In the genomic region with DNA sequence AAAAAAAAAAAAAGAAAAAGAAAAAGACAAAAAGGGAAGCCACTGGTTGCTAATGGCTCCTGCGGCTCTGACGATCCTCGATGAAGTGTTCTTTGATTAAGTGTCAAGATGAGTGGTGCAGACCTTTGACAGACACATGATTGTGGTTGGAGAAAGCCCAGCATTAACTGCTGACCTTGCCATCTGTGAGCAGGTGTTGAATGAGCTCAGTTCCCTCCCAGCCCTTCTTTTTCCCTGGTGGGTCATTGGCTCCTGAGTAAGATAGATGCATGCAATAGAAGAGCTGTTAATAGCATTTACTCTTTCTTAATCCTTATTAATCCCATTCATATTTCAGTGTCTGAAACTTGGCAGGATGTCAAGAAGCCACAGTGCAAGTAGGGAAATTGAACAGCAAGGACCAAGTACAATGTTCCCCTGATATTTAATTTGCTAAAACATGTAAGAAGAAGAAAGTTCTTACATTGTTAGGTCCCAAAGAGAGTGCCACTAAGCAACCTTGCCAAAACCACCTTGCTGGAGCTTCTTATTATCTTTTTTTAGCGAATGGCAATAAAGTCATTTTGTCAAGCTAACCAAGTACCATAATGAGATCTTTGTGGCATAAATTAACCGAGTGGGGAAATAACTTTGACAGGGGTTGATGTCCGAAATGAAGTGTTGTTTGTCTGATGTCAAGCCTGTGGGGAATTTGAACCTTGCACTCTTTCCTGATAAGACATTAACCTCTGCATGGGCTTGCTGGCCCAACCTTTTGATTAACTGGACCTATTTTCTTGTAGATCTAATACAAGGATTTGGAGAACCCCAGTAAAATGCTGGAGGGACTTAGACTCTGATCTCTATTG, we compare ENCODE assay signal across 8 cellular contexts.
DNase-seq lines count a peak whose midpoint lies in the region; ATAC-seq and TF ChIP-seq lines count a peak whose summit lies in the region.

No MANE protein-coding gene starts in this region.

- no peaks in the 10 kb centered on the region for H3K9me3 Mint-ChIP-seq in CD4-positive, CD25-positive, alpha-beta regulatory T cell

- H3K27ac Mint-ChIP-seq in CD4-positive, CD25-positive, alpha-beta regulatory T cell: peak overlapping the region; percentile 71 to 91 (median 88)

- H3K9me3 ChIP-seq in CD4-positive, CD25-positive, alpha-beta regulatory T cell (ENCODE audit: control insufficient read depth in 2 of 2, low read length in 2 of 2): no peaks in the 10 kb centered on the region
- no peaks in the 10 kb centered on the region for H3K9me3 ChIP-seq in PC-3 (ENCODE audit: low read length)

- H3K4me1 Mint-ChIP-seq in CD4-positive, CD25-positive, alpha-beta regulatory T cell: peaks cover 42 to 86% (median 64%) of the 10 kb centered on the region in 4 donors

- H3K27me3 Mint-ChIP-seq in CD4-positive, CD25-positive, alpha-beta regulatory T cell: peaks cover 3% of the 10 kb centered on the region

- CTCF ChIA-PET in PC-3 (lab: Charles Lee): interaction anchor here (0.5 kb wide), 1 partner anchor 15 kb away, joined by 4 read pairs; no protein-coding TSS in a partner anchor

- peaks cover 69% of the 10 kb centered on the region for H3K79me2 ChIP-seq in PC-3 (ENCODE audit: low read length)

- no peaks in the 10 kb centered on the region for H3F3A ChIP-seq in PC-3 (ENCODE audit: low read length, unreplicated experiment)

- POLR2A ChIA-PET in PC-3 (lab: Charles Lee; ENCODE audit: unreplicated experiment): interaction anchor here (0.6 kb wide), 1 partner anchor 170 kb away, joined by 6 read pairs; no protein-coding TSS in a partner anchor

- DNase-seq in CD4-positive, CD25-positive, alpha-beta regulatory T cell: peak in 1 of 3 donors; percentile 51
- peak; percentile 56 for DNase-seq in PC-3
- no peak for DNase-seq in left colon
- DNase-seq in activated effector memory CD4-positive, alpha-beta T cell treated with anti-CD3 and anti-CD28 coated beads, Interleukin-2, amount 50 U/mL, for 16 hours: no peak
- DNase-seq in GM10266 (ENCODE audit: extremely low spot score): no peak
- DNase-seq in OCI-M2 (lab: John Stamatoyannopoulos, UW; ENCODE audit: unreplicated experiment): no peak

- peaks cover 3% of the 10 kb centered on the region for H3K36me3 Mint-ChIP-seq in CD4-positive, CD25-positive, alpha-beta regulatory T cell

- H2AFZ ChIP-seq in PC-3 (ENCODE audit: low read length): no peak overlapping the region

- H3K27ac ChIP-seq in CD4-positive, CD25-positive, alpha-beta regulatory T cell (ENCODE audit: insufficient read depth, low read length, poor library complexity, severe bottlenecking): no peak overlapping the region
- H3K27ac ChIP-seq in PC-3 (ENCODE audit: low read length): peak overlapping the region; percentile 93

- peak overlapping the region; percentile 67 for H3K4me2 ChIP-seq in PC-3 (ENCODE audit: low read length)

- TF ChIP-seq CTCF in PC-3 (conservative IDR thresholded peaks at IDR 0.05; ENCODE audit: low read depth, low read length) (no peak), GM10266 (IDR thresholded peaks at IDR 0.05; ENCODE audit: control insufficient read depth, insufficient read depth, low read depth, missing control alignments) (no peak)

- ATAC-seq in CD4-positive, CD25-positive, alpha-beta regulatory T cell (ENCODE audit: low read depth in 2 of 2): no peak
- ATAC-seq in HG03565 (IDR thresholded peaks at IDR 0.05; ENCODE audit: unreplicated experiment) (peak; percentile 72), PC-3 (peak; percentile 49), left colon (peak; percentile 69), GM21381 (IDR thresholded peaks at IDR 0.05; ENCODE audit: unreplicated experiment) (no peak)

- no peaks in the 10 kb centered on the region for H3K27me3 ChIP-seq in CD4-positive, CD25-positive, alpha-beta regulatory T cell (ENCODE audit: control insufficient read depth, insufficient read depth, low read length)
- H3K27me3 ChIP-seq in PC-3 (ENCODE audit: low read length): no peaks in the 10 kb centered on the region

- no peaks in the 10 kb centered on the region for H3K36me3 ChIP-seq in CD4-positive, CD25-positive, alpha-beta regulatory T cell (ENCODE audit: control insufficient read depth, insufficient read depth, low read length)
- no peaks in the 10 kb centered on the region for H3K36me3 ChIP-seq in PC-3 (ENCODE audit: low read depth, low read length)

- peak overlapping the region; percentile 54 for H3K4me3 ChIP-seq in CD4-positive, CD25-positive, alpha-beta regulatory T cell (ENCODE audit: low read depth, low read length)
- H3K4me3 ChIP-seq in PC-3 (ENCODE audit: low read length): peak overlapping the region; percentile 45

- H3K4me1 ChIP-seq in CD4-positive, CD25-positive, alpha-beta regulatory T cell (ENCODE audit: control insufficient read depth, insufficient read depth, low read length, poor library complexity, severe bottlenecking): peaks cover 66% of the 10 kb centered on the region
- peaks cover 60% of the 10 kb centered on the region for H3K4me1 ChIP-seq in PC-3 (ENCODE audit: insufficient read depth, low read length)

- intact Hi-C loops in PC-3 (cut with micrococcal nuclease) (loop anchor here (2.0 kb wide), 1 partner anchor 15 kb away; no protein-coding TSS in a partner anchor), left colon (cut with DNase I, micrococcal nuclease) (no loop called here)

- peak overlapping the region; percentile 58 for H3K9ac ChIP-seq in PC-3 (ENCODE audit: low read length)

- peak overlapping the region; percentile 59 to 85 (median 76) for H3K4me3 Mint-ChIP-seq in CD4-positive, CD25-positive, alpha-beta regulatory T cell

- H3K9me2 ChIP-seq in PC-3 (replicated peaks; ENCODE audit: low read length): no peaks in the 10 kb centered on the region

- TSS peak; percentile 12 for BruUV-seq in PC-3 (replicated peaks; lab: Mats Ljungman, UMichigan)

- H4K20me1 ChIP-seq in PC-3 (ENCODE audit: low read length): no peaks in the 10 kb centered on the region

Comparison
In these comparisons a context has a peak if more than half of its experiments do, and no peak if none do; other contexts are left out.
1. ATAC-seq: peak in HG03565 (single experiment), PC-3 (single experiment) and left colon (single experiment); none in CD4-positive, CD25-positive, alpha-beta regulatory T cell (0 of 2) and GM21381 (single experiment).